Comparison of ENCODE assay signal across 8 cellular contexts in the genomic region with DNA sequence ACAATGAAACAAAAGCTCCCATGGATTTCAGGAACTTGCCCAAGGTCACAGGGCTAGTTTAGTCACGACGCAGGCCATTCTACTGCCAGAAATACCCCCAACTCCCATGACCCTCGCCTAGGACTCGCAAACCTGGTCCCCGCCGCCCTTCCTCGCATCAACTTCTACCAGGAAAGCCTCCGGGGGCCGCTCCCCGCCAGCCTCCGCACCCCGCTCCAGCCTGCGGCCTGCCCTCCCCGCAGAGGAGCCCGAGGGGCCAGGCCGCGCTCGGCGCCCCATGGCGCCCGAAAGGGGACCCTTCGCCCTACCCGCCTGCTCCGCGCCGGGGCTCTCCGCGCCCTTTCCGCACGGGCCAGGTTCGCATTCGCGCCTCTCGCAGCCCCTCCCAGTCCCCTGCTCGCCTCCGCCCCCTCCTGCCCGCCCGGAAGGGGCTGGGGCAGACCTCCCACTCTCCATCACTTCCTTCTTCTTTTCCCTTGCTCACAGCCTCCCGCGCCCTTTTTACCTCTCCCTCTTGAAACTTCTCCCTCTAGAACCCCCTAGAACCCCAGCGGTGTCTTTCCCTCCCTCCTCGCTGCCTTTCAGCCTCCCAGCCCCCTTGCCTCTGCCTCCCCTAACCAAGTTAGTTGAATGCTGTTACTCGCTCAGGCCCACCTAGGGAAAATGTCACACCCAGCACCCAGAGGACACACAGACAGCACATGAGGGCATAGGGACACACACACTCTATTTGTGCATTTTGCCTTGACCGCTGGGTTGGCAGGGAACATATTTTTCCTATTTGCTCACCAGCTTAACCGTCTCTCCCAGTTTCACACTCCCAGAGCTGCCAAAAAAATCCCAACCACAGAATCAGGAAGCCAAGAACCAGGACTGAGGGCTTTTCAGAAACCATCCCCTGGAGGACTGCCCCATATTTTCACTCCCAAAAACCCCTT. TPM values are rescaled to one million over a fixed set of nuclear protein-coding genes. Genes with fewer than 3 reads are reported as not detected.
DNase-seq lines count a peak whose midpoint lies in the region; ATAC-seq and TF ChIP-seq lines count a peak whose summit lies in the region.

A gene (minus strand): TSS at position 368 of the 938 bp plus-strand sequence. CDS start 949 bp downstream, outside the sequence.

- TF ChIP-seq EP300 in suprapubic skin (IDR thresholded peaks at IDR 0.05), result no peak

- H3K9me3 ChIP-seq in suprapubic skin, result no peaks in the 10 kb centered on the region

- H3K27me3 ChIP-seq in suprapubic skin, result no peaks in the 10 kb centered on the region

- ATAC-seq in GM19043 (IDR thresholded peaks at IDR 0.05; ENCODE audit: low read depth, unreplicated experiment) (peak; percentile 56), HG03378 (IDR thresholded peaks at IDR 0.05; ENCODE audit: unreplicated experiment) (peak; percentile 41), omental fat pad (ENCODE audit: low FRiP score) (peak; percentile 58)

- TF ChIP-seq POLR2A in Raji (IDR thresholded peaks at IDR 0.05; ENCODE audit: insufficient read depth, low read depth, low read length), result peak; percentile 82
- TF ChIP-seq POLR2A in suprapubic skin (IDR thresholded peaks at IDR 0.05), result peak in 1 of 2 donors; percentile 40

- WGBS in suprapubic skin, result under 1% methylated on average over 41 of the region's 45 CpGs

- H3K4me3 ChIP-seq in suprapubic skin, result peak within 1 kb of the TSS; percentile 52

- peak within 1 kb of the TSS; percentile 94 for H3K27ac ChIP-seq in suprapubic skin

- peaks cover 67% of the 10 kb centered on the region for H3K4me1 ChIP-seq in suprapubic skin

- DNase-seq in AML-193 (lab: John Stamatoyannopoulos, UW) (peak; percentile 83 to 85), germinal center (ENCODE audit: low spot score) (peak; percentile 69), omental fat pad (ENCODE audit: low spot score) (no peak), suprapubic skin (ENCODE audit: low spot score in 2 of 2) (peak; percentile 85 to 86)
- peak; percentile 66 for DNase-seq in activated gamma-delta T cell treated with anti-CD3 and anti-CD28 coated beads, Interleukin-2, amount 50 U/mL, for 16 hours (ENCODE audit: low read depth)

- TF ChIP-seq CTCF in omental fat pad (IDR thresholded peaks at IDR 0.05) (no peak), suprapubic skin (IDR thresholded peaks at IDR 0.05) (no peak)

- H3K36me3 ChIP-seq in suprapubic skin, result no peaks in the 10 kb centered on the region

RNA-seq across cellular contexts. Expression of the gene that starts here (rescaled TPM):
- total RNA-seq in omental fat pad, result 100 to 1,000 TPM in 3 of 4 donors, 10 to 100 TPM in 1; 73.3 to 152 (median 112) TPM
- total RNA-seq in suprapubic skin, result 10 to 100 TPM; 44.5 to 70.4 (median 60.0) TPM
